20 cellular contexts compared by ENCODE assay signal in genomic region chr18:48914581-48915251, GRCh38. TPM values are rescaled to one million over a fixed set of nuclear protein-coding genes. Genes with fewer than 3 reads are reported as not detected.
DNase-seq lines count a peak whose midpoint lies in the region; ATAC-seq, FAIRE-seq and TF ChIP-seq lines count a peak whose summit lies in the region.
"Had no signal": no experiment of that assay in that cellular context is flagged by ENCODE, and none has a peak within 500 bp of the region (broad histone marks: within the 10 kb centered on the region; RNA-seq: fewer than 3 reads in every experiment).

No MANE protein-coding gene starts in this region.

- peaks cover 15% of the 10 kb centered on the region for H3F3A ChIP-seq in GM23338 (replicated peaks; ENCODE audit: low read depth)

- peaks cover 18% of the 10 kb centered on the region for H3K4me1 Mint-ChIP-seq in GM23338

- peaks cover 10% of the 10 kb centered on the region for H4K20me1 ChIP-seq in GM23338 (replicated peaks; ENCODE audit: insufficient read depth)

- WGBS in pancreas, 2 donors, result 54 to 65% methylated on average over 12 of the region's 12 CpGs

- H3K36me3 ChIP-seq in GM23338 (ENCODE audit: insufficient read depth), result no peaks in the 10 kb centered on the region
- no peaks in the 10 kb centered on the region for H3K36me3 ChIP-seq in kidney (ENCODE audit: control insufficient read depth in 1 of 2, insufficient read depth in 2 of 2, low read length in 2 of 2)
- no peaks in the 10 kb centered on the region for H3K36me3 ChIP-seq in pancreas
- H3K36me3 ChIP-seq: thyroid gland had no signal

- 0 out of 2 replicates have a peak, but pooled peaks cover 5% of the 10 kb centered on the region for H3K79me2 ChIP-seq in GM23338 (replicated peaks; ENCODE audit: insufficient read depth)

- H3K9me3 Mint-ChIP-seq in GM23338, result no peaks in the 10 kb centered on the region; the same call in 2 of the 3 replicates
- H3K9me3 Mint-ChIP-seq: activated CD4-positive, alpha-beta memory T cell treated with anti-CD3 and anti-CD28 coated beads for 36 hours; activated T-cell treated with anti-CD3 and anti-CD28 coated beads, Interleukin-2, amount 50 U/mL, for 4 hours; central memory CD8-positive, alpha-beta T cell had no signal

- no peak overlapping the region for H3K4me3 Mint-ChIP-seq in GM23338
- H3K4me3 Mint-ChIP-seq: activated CD4-positive, alpha-beta memory T cell treated with anti-CD3 and anti-CD28 coated beads for 36 hours; activated T-cell treated with anti-CD3 and anti-CD28 coated beads, Interleukin-2, amount 50 U/mL, for 4 hours; central memory CD8-positive, alpha-beta T cell had no signal

- H3K9me2 ChIP-seq in GM23338 (ENCODE audit: insufficient read depth), result no peaks in the 10 kb centered on the region

- H3K36me3 Mint-ChIP-seq in GM23338 (ENCODE audit: low read depth), result peaks cover 3% of the 10 kb centered on the region

- no peak overlapping the region for H3K9ac ChIP-seq in kidney (ENCODE audit: low read length in 2 of 2)
- H3K9ac ChIP-seq: BLaER1 had no signal

- H3K4me1 ChIP-seq in GM23338 (ENCODE audit: insufficient read depth) (peaks cover 11% of the 10 kb centered on the region; the same call in 1 of the 2 replicates), kidney (ENCODE audit: control insufficient read depth in 1 of 2, insufficient read depth in 1 of 2, low read depth in 1 of 2, low read length in 2 of 2) (peaks cover 13 to 17% of the 10 kb centered on the region in 2 donors), pancreas (no peaks in the 10 kb centered on the region)

- TF ChIP-seq CTCF in GM23338 (conservative IDR thresholded peaks at IDR 0.05; ENCODE audit: low read depth in 2 of 2) (no peak), kidney (IDR thresholded peaks at IDR 0.05; ENCODE audit: borderline replicate concordance, extremely low read depth, insufficient read depth) (no peak), pancreas (IDR thresholded peaks at IDR 0.05) (no peak)

- H3K27ac ChIP-seq in GM23338 (ENCODE audit: low read depth) (0 out of 2 replicates have a peak overlapping the region, but pooled peaks have one; percentile 26), kidney (ENCODE audit: low read depth in 2 of 2, low read length in 2 of 2) (peak overlapping the region; percentile 49 to 59), pancreas (peak overlapping the region in 1 of 4 donors; percentile 14)
- H3K27ac ChIP-seq: BLaER1, thyroid gland had no signal

- ATAC-seq in GM23338, result peak; percentile 38
- peak; percentile 24 to 67 (median 64) for ATAC-seq in pancreas
- ATAC-seq in HG02970 (IDR thresholded peaks at IDR 0.05; ENCODE audit: low FRiP score, unreplicated experiment), result no peak
- ATAC-seq in HG02981 (IDR thresholded peaks at IDR 0.05; ENCODE audit: unreplicated experiment), result no peak
- ATAC-seq: activated T-cell treated with anti-CD3 and anti-CD28 coated beads, Interleukin-2, amount 50 U/mL, for 4 hours had no signal

- H2AFZ ChIP-seq in GM23338, result peak overlapping the region; percentile 52; the same call in 1 of the 2 replicates

- H3K27ac Mint-ChIP-seq in GM23338, result no peak overlapping the region
- H3K27ac Mint-ChIP-seq: activated CD4-positive, alpha-beta memory T cell treated with anti-CD3 and anti-CD28 coated beads for 36 hours had no signal

- no peak overlapping the region for H3K4me2 ChIP-seq in GM23338
- H3K4me2 ChIP-seq: BLaER1 had no signal

- H3K27me3 ChIP-seq in GM23338 (ENCODE audit: insufficient read depth), result no peaks in the 10 kb centered on the region
- H3K27me3 ChIP-seq in pancreas, result no peaks in the 10 kb centered on the region
- H3K27me3 ChIP-seq: BLaER1, thyroid gland had no signal

- FAIRE-seq in kidney (lab: Jason Lieb, UNC), result no peak
- FAIRE-seq in pancreas (lab: Jason Lieb, UNC), result no peak
- FAIRE-seq: endometrium, GM12892, RCC 7860 had no signal

- peaks cover 11% of the 10 kb centered on the region for H3K27me3 Mint-ChIP-seq in GM23338 (ENCODE audit: insufficient read depth, low read depth, poor library complexity)
- H3K27me3 Mint-ChIP-seq: activated CD4-positive, alpha-beta memory T cell treated with anti-CD3 and anti-CD28 coated beads for 36 hours; central memory CD8-positive, alpha-beta T cell had no signal

- H3K9me3 ChIP-seq in kidney (ENCODE audit: control insufficient read depth in 1 of 2, low read length in 2 of 2), result no peaks in the 10 kb centered on the region
- H3K9me3 ChIP-seq in pancreas, result no peaks in the 10 kb centered on the region
- H3K9me3 ChIP-seq: BLaER1, thyroid gland had no signal

- intact Hi-C loops in kidney (cut with DNase I) (loop anchor here (10.0 kb wide), 1 partner anchor 140 kb away; no protein-coding TSS in a partner anchor), pancreas (cut with DNase I) (no loop called here), posterior vena cava (cut with DNase I) (no loop called here)

- DNase-seq in GM23338 (ENCODE audit: low spot score), result no peak
- DNase-seq in NCI-H2227 treated with DMSO at 0.1 percent for 48 hours (lab: John Stamatoyannopoulos, UW), result peak; percentile 75
- DNase-seq in kidney, result no peak
- DNase-seq in pancreas, result no peak
- no peak for DNase-seq in posterior vena cava (ENCODE audit: low spot score)
- DNase-seq: activated CD4-positive, alpha-beta memory T cell treated with anti-CD3 and anti-CD28 coated beads for 36 hours; activated T-cell treated with anti-CD3 and anti-CD28 coated beads, Interleukin-2, amount 50 U/mL, for 4 hours; DMS 273 treated with DMSO at 0.1 percent for 48 hours; GF-D8; H7; KG1; NCI-H1092; thyroid gland had no signal

- H3K4me3 ChIP-seq in GM23338, result no peak overlapping the region
- peak overlapping the region in 1 of 2 donors; percentile 8 for H3K4me3 ChIP-seq in kidney (ENCODE audit: low read length in 2 of 2)
- H3K4me3 ChIP-seq in pancreas, result no peak overlapping the region
- H3K4me3 ChIP-seq: BLaER1, thyroid gland had no signal

TF ChIP-seq in GM23338, 12 proteins besides CTCF, POLR2A, EP300 and RAD21 (continues in another document):
- no peak for TF ChIP-seq EZH2phosphoT487 (IDR thresholded peaks at IDR 0.05; ENCODE audit: unreplicated experiment)
- TF ChIP-seq CREB1 (CRISPR knock-in tag; IDR thresholded peaks at IDR 0.05; ENCODE audit: low read depth), result no peak
- no peak for TF ChIP-seq ZNF114 (CRISPR knock-in tag; IDR thresholded peaks at IDR 0.05)
- TF ChIP-seq STAT1 (IDR thresholded peaks at IDR 0.05; ENCODE audit: unreplicated experiment), result no peak
- TF ChIP-seq POLR2AphosphoS5 (IDR thresholded peaks at IDR 0.05; ENCODE audit: low read depth), result no peak
- no peak for TF ChIP-seq NANOG (IDR thresholded peaks at IDR 0.05; ENCODE audit: borderline replicate concordance)

RNA-seq across cellular contexts. Expression of gene SMAD7, which starts 36.0 kb away (rescaled TPM):
- 28.8 and 29.8 TPM in 2 replicates for total RNA-seq in GM23338 (2014; rRNA removed; shearing (Covaris generic))
- 11.8 and 12.0 TPM in 2 replicates for polyA plus RNA-seq in GM23338 (2016; fragmentation: Nextera tagmentation; extraction: Ambion mirVana)
- 32.6 TPM for total RNA-seq in kidney
- 17.3 TPM for polyA plus RNA-seq in kidney (ENCODE audit: insufficient read depth, low read depth, low replicate concordance)
- 10 to 100 TPM in 2 of 6 donors, 1 to 10 TPM in 4; 5.3 to 22.4 (median 6.8) TPM for total RNA-seq in pancreas
- polyA plus RNA-seq in pancreas, result 1 to 10 TPM; 4.2 to 8.2 TPM
- 10 to 100 TPM; 34.7 to 36.8 TPM for total RNA-seq in posterior vena cava

Comparison
In these comparisons a context has a peak if more than half of its experiments do, and no peak if none do; other contexts are left out.
1. ATAC-seq: peak in GM23338 (single experiment) and pancreas (4 of 4); none in HG02970 (single experiment) and HG02981 (single experiment).